1 cellular context compared by ENCODE assay signal in the genomic region with DNA sequence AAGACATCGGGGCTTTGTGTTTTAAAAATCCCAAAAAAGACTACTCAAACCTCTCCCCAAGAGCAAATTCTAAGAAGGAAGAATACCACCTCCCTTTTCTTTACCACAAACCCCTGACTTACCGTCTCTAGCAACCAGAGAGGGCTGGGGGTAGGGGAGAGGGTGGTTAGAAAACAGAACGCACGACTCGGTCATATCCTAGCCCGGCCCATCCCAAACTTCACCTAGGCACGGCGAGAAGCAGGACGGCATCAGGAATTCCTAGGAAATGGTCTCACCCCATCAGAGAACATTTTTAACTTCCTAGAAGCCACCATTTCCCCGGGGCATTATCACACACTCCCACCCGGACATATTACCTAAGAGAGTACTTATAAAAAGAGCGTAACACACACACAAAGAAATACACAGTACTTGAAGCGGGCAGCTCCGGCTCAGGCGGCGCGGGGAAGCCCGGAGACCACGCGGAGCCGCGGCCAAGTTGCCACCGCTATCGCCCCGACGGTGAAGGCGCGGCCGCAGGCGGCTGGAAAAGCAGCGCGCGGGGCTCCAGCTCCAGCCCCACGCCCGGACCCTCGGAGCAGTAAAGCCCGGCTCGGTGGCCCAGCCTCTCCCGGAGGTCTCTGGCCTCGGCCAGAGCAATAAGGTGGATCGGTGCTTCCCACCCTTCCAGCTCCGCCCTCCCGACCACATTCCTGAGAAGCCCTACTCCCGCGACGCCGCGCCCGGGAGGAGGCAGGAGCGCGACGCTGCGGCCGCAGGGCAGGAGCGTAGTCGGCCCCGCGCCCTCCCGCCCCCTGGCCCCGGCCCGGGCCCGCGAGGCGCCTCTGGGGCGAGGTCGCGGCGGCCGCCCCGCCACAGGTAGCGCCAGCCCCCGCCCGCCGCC.
TF ChIP-seq lines count a peak whose summit lies in the region.

No MANE protein-coding gene starts in this region.

TF ChIP-seq in HepG2, 621 proteins besides CTCF, POLR2A, EP300 and RAD21 (continued from another document and continues in another):
- TF ChIP-seq, protein P1, sequence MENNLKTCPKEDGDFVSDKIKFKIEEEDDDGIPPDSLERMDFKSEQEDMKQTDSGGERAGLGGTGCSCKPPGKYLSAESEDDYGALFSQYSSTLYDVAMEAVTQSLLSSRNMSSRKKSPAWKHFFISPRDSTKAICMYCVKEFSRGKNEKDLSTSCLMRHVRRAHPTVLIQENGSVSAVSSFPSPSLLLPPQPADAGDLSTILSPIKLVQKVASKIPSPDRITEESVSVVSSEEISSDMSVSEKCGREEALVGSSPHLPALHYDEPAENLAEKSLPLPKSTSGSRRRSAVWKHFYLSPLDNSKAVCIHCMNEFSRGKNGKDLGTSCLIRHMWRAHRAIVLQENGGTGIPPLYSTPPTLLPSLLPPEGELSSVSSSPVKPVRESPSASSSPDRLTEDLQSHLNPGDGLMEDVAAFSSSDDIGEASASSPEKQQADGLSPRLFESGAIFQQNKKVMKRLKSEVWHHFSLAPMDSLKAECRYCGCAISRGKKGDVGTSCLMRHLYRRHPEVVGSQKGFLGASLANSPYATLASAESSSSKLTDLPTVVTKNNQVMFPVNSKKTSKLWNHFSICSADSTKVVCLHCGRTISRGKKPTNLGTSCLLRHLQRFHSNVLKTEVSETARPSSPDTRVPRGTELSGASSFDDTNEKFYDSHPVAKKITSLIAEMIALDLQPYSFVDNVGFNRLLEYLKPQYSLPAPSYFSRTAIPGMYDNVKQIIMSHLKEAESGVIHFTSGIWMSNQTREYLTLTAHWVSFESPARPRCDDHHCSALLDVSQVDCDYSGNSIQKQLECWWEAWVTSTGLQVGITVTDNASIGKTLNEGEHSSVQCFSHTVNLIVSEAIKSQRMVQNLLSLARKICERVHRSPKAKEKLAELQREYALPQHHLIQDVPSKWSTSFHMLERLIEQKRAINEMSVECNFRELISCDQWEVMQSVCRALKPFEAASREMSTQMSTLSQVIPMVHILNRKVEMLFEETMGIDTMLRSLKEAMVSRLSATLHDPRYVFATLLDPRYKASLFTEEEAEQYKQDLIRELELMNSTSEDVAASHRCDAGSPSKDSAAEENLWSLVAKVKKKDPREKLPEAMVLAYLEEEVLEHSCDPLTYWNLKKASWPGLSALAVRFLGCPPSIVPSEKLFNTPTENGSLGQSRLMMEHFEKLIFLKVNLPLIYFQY (CRISPR knock-in tag; IDR thresholded peaks at IDR 0.05; ENCODE audit: borderline replicate concordance), result 0 out of 2 replicates have a peak, but pooled peaks have one; percentile 21
- no peak for TF ChIP-seq KDM5A (IDR thresholded peaks at IDR 0.05; ENCODE audit: borderline replicate concordance, low read length)
- no peak for TF ChIP-seq MYNN (CRISPR knock-in tag; IDR thresholded peaks at IDR 0.05; ENCODE audit: low read depth)
- TF ChIP-seq SNAPC2 (CRISPR knock-in tag; IDR thresholded peaks at IDR 0.05), result no peak
- TF ChIP-seq, protein P2, sequence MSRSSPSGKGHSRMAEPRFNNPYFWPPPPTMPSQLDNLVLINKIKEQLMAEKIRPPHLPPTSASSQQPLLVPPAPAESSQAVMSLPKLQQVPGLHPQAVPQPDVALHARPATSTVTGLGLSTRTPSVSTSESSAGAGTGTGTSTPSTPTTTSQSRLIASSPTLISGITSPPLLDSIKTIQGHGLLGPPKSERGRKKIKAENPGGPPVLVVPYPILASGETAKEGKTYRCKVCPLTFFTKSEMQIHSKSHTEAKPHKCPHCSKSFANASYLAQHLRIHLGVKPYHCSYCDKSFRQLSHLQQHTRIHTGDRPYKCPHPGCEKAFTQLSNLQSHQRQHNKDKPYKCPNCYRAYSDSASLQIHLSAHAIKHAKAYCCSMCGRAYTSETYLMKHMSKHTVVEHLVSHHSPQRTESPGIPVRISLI (CRISPR knock-in tag; IDR thresholded peaks at IDR 0.05; ENCODE audit: borderline replicate concordance), result no peak
- TF ChIP-seq, protein P3, sequence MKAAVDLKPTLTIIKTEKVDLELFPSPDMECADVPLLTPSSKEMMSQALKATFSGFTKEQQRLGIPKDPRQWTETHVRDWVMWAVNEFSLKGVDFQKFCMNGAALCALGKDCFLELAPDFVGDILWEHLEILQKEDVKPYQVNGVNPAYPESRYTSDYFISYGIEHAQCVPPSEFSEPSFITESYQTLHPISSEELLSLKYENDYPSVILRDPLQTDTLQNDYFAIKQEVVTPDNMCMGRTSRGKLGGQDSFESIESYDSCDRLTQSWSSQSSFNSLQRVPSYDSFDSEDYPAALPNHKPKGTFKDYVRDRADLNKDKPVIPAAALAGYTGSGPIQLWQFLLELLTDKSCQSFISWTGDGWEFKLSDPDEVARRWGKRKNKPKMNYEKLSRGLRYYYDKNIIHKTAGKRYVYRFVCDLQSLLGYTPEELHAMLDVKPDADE (CRISPR knock-in tag; IDR thresholded peaks at IDR 0.05), result no peak
- no peak for TF ChIP-seq MIER2 (CRISPR knock-in tag; IDR thresholded peaks at IDR 0.05)
- TF ChIP-seq TBL1XR1 (IDR thresholded peaks at IDR 0.05; ENCODE audit: borderline replicate concordance, low read length, partially characterized antibody), result no peak
- peak; percentile 35; the same call in 1 of the 2 replicates for TF ChIP-seq GABPB1 (CRISPR knock-in tag; IDR thresholded peaks at IDR 0.05)
- no peak for TF ChIP-seq PLRG1 (conservative IDR thresholded peaks at IDR 0.05)
- no peak for TF ChIP-seq MAFK (conservative IDR thresholded peaks at IDR 0.05 in 1 of 2, IDR thresholded peaks at IDR 0.05 in 1 of 2; ENCODE audit: low read length in 2 of 2)
- peak; percentile 36; the same call in 1 of the 2 replicates for TF ChIP-seq SP5 (CRISPR knock-in tag; IDR thresholded peaks at IDR 0.05; ENCODE audit: borderline replicate concordance, low read depth)
- no peak for TF ChIP-seq ETV6 (CRISPR knock-in tag; conservative IDR thresholded peaks at IDR 0.05)
- TF ChIP-seq, protein P4, sequence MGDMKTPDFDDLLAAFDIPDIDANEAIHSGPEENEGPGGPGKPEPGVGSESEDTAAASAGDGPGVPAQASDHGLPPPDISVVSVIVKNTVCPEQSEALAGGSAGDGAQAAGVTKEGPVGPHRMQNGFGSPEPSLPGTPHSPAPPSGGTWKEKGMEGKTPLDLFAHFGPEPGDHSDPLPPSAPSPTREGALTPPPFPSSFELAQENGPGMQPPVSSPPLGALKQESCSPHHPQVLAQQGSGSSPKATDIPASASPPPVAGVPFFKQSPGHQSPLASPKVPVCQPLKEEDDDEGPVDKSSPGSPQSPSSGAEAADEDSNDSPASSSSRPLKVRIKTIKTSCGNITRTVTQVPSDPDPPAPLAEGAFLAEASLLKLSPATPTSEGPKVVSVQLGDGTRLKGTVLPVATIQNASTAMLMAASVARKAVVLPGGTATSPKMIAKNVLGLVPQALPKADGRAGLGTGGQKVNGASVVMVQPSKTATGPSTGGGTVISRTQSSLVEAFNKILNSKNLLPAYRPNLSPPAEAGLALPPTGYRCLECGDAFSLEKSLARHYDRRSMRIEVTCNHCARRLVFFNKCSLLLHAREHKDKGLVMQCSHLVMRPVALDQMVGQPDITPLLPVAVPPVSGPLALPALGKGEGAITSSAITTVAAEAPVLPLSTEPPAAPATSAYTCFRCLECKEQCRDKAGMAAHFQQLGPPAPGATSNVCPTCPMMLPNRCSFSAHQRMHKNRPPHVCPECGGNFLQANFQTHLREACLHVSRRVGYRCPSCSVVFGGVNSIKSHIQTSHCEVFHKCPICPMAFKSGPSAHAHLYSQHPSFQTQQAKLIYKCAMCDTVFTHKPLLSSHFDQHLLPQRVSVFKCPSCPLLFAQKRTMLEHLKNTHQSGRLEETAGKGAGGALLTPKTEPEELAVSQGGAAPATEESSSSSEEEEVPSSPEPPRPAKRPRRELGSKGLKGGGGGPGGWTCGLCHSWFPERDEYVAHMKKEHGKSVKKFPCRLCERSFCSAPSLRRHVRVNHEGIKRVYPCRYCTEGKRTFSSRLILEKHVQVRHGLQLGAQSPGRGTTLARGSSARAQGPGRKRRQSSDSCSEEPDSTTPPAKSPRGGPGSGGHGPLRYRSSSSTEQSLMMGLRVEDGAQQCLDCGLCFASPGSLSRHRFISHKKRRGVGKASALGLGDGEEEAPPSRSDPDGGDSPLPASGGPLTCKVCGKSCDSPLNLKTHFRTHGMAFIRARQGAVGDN (CRISPR knock-in tag; IDR thresholded peaks at IDR 0.05), result peak; percentile 73
- peak; percentile 48; the same call in 1 of the 2 replicates for TF ChIP-seq ZNF598 (CRISPR knock-in tag; IDR thresholded peaks at IDR 0.05; ENCODE audit: borderline replicate concordance)
- TF ChIP-seq, protein P5, sequence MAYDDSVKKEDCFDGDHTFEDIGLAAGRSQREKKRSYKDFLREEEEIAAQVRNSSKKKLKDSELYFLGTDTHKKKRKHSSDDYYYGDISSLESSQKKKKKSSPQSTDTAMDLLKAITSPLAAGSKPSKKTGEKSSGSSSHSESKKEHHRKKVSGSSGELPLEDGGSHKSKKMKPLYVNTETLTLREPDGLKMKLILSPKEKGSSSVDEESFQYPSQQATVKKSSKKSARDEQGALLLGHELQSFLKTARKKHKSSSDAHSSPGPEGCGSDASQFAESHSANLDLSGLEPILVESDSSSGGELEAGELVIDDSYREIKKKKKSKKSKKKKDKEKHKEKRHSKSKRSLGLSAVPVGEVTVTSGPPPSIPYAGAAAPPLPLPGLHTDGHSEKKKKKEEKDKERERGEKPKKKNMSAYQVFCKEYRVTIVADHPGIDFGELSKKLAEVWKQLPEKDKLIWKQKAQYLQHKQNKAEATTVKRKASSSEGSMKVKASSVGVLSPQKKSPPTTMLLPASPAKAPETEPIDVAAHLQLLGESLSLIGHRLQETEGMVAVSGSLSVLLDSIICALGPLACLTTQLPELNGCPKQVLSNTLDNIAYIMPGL (CRISPR knock-in tag; IDR thresholded peaks at IDR 0.05; ENCODE audit: borderline replicate concordance in 1 of 2, low read depth in 1 of 2), result no peak; a peak in 1 of 4 replicates
- TF ChIP-seq ZSCAN22 (CRISPR knock-in tag; IDR thresholded peaks at IDR 0.05), result no peak
- no peak for TF ChIP-seq ZNF180 (CRISPR knock-in tag; IDR thresholded peaks at IDR 0.05; ENCODE audit: borderline replicate concordance, low read depth)
- TF ChIP-seq MBD4 (IDR thresholded peaks at IDR 0.05; ENCODE audit: borderline replicate concordance, low read length), result no peak
- no peak for TF ChIP-seq SALL2 (CRISPR knock-in tag; IDR thresholded peaks at IDR 0.05)
- TF ChIP-seq, protein P6, sequence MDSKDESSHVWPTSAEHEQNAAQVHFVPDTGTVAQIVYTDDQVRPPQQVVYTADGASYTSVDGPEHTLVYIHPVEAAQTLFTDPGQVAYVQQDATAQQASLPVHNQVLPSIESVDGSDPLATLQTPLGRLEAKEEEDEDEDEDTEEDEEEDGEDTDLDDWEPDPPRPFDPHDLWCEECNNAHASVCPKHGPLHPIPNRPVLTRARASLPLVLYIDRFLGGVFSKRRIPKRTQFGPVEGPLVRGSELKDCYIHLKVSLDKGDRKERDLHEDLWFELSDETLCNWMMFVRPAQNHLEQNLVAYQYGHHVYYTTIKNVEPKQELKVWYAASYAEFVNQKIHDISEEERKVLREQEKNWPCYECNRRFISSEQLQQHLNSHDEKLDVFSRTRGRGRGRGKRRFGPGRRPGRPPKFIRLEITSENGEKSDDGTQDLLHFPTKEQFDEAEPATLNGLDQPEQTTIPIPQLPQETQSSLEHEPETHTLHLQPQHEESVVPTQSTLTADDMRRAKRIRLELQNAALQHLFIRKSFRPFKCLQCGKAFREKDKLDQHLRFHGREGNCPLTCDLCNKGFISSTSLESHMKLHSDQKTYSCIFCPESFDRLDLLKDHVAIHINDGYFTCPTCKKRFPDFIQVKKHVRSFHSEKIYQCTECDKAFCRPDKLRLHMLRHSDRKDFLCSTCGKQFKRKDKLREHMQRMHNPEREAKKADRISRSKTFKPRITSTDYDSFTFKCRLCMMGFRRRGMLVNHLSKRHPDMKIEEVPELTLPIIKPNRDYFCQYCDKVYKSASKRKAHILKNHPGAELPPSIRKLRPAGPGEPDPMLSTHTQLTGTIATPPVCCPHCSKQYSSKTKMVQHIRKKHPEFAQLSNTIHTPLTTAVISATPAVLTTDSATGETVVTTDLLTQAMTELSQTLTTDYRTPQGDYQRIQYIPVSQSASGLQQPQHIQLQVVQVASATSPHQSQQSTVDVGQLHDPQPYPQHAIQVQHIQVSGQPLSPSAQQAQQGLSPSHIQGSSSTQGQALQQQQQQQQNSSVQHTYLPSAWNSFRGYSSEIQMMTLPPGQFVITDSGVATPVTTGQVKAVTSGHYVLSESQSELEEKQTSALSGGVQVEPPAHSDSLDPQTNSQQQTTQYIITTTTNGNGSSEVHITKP (CRISPR knock-in tag; IDR thresholded peaks at IDR 0.05; ENCODE audit: low read depth), result no peak
- no peak for TF ChIP-seq ZNF101 (CRISPR knock-in tag; IDR thresholded peaks at IDR 0.05; ENCODE audit: borderline replicate concordance, low read depth)
- no peak for TF ChIP-seq GTF2F1 (IDR thresholded peaks at IDR 0.05; ENCODE audit: low read length)
- no peak for TF ChIP-seq ZFYVE20 (CRISPR knock-in tag; IDR thresholded peaks at IDR 0.05; ENCODE audit: borderline replicate concordance, low read depth)
- TF ChIP-seq ZNF577 (CRISPR knock-in tag; IDR thresholded peaks at IDR 0.05; ENCODE audit: borderline replicate concordance, low read depth), result no peak
- TF ChIP-seq, protein P7, sequence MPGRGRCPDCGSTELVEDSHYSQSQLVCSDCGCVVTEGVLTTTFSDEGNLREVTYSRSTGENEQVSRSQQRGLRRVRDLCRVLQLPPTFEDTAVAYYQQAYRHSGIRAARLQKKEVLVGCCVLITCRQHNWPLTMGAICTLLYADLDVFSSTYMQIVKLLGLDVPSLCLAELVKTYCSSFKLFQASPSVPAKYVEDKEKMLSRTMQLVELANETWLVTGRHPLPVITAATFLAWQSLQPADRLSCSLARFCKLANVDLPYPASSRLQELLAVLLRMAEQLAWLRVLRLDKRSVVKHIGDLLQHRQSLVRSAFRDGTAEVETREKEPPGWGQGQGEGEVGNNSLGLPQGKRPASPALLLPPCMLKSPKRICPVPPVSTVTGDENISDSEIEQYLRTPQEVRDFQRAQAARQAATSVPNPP (CRISPR knock-in tag; IDR thresholded peaks at IDR 0.05), result no peak
- no peak for TF ChIP-seq MEIS2 (CRISPR knock-in tag; IDR thresholded peaks at IDR 0.05)
- no peak for TF ChIP-seq RXRA (CRISPR knock-in tag; IDR thresholded peaks at IDR 0.05)
- TF ChIP-seq, protein P8, sequence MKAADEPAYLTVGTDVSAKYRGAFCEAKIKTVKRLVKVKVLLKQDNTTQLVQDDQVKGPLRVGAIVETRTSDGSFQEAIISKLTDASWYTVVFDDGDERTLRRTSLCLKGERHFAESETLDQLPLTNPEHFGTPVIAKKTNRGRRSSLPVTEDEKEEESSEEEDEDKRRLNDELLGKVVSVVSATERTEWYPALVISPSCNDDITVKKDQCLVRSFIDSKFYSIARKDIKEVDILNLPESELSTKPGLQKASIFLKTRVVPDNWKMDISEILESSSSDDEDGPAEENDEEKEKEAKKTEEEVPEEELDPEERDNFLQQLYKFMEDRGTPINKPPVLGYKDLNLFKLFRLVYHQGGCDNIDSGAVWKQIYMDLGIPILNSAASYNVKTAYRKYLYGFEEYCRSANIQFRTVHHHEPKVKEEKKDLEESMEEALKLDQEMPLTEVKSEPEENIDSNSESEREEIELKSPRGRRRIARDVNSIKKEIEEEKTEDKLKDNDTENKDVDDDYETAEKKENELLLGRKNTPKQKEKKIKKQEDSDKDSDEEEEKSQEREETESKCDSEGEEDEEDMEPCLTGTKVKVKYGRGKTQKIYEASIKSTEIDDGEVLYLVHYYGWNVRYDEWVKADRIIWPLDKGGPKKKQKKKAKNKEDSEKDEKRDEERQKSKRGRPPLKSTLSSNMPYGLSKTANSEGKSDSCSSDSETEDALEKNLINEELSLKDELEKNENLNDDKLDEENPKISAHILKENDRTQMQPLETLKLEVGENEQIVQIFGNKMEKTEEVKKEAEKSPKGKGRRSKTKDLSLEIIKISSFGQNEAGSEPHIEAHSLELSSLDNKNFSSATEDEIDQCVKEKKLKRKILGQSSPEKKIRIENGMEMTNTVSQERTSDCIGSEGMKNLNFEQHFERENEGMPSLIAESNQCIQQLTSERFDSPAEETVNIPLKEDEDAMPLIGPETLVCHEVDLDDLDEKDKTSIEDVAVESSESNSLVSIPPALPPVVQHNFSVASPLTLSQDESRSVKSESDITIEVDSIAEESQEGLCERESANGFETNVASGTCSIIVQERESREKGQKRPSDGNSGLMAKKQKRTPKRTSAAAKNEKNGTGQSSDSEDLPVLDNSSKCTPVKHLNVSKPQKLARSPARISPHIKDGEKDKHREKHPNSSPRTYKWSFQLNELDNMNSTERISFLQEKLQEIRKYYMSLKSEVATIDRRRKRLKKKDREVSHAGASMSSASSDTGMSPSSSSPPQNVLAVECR (CRISPR knock-in tag; IDR thresholded peaks at IDR 0.05; ENCODE audit: borderline replicate concordance), result no peak; the same call in none of the 2 replicates
